21 cellular contexts compared by ENCODE assay signal in genomic region chr2:96679843-96680242, GRCh38. TPM values are rescaled to one million over a fixed set of nuclear protein-coding genes. Genes with fewer than 3 reads are reported as not detected.
DNase-seq lines count a peak whose midpoint lies in the region; ATAC-seq, FAIRE-seq and TF ChIP-seq lines count a peak whose summit lies in the region.
"Had no signal": no experiment of that assay in that cellular context is flagged by ENCODE, and none has a peak within 500 bp of the region (broad histone marks: within the 10 kb centered on the region; RNA-seq: fewer than 3 reads in every experiment).

No MANE protein-coding gene starts in this region.

- H3K27ac Mint-ChIP-seq in mesothelial cell of epicardium = peak overlapping the region; percentile 4
- H3K27ac Mint-ChIP-seq: CD4-positive, alpha-beta T cell; stimulated activated naive B cell treated with anti-CD40 and anti-IgM and Interleukin-4, amounts not matched to agents 10 μg/mL and 1 μg/mL and 100 μg/mL, for 72 hours; type B pancreatic cell had no signal

- ATAC-seq in GM18907 (IDR thresholded peaks at IDR 0.05; ENCODE audit: unreplicated experiment) = no peak
- ATAC-seq: stimulated activated naive B cell treated with anti-CD40 and anti-IgM and Interleukin-4, amounts not matched to agents 10 μg/mL and 1 μg/mL and 100 μg/mL, for 72 hours had no signal

- 59% methylated on average over 9 of the region's 9 CpGs for WGBS in mammary epithelial cell (ENCODE audit: low coverage, missing lambda C conversion rate)
- 10 to 23% methylated on average over 9 of the region's 9 CpGs for WGBS in thyroid gland, 2 donors

- no peaks in the 10 kb centered on the region for H3K27me3 ChIP-seq in mammary epithelial cell (ENCODE audit: insufficient read depth, low read length)
- H3K27me3 ChIP-seq in thyroid gland = no peaks in the 10 kb centered on the region
- H3K27me3 ChIP-seq: heart right ventricle had no signal

- no peaks in the 10 kb centered on the region for H3K9me3 Mint-ChIP-seq in mesothelial cell of epicardium
- H3K9me3 Mint-ChIP-seq: CD4-positive, alpha-beta T cell; stimulated activated naive B cell treated with anti-CD40 and anti-IgM and Interleukin-4, amounts not matched to agents 10 μg/mL and 1 μg/mL and 100 μg/mL, for 72 hours; type B pancreatic cell had no signal

- no peaks in the 10 kb centered on the region for H3K79me2 ChIP-seq in mammary epithelial cell (ENCODE audit: insufficient read depth, low read length)

- H3K4me2 ChIP-seq in mammary epithelial cell (ENCODE audit: insufficient read depth, low read depth, low read length) = no peak overlapping the region

- TF ChIP-seq CTCF in mammary epithelial cell (conservative IDR thresholded peaks at IDR 0.05 in 1 of 2, IDR thresholded peaks at IDR 0.05 in 1 of 2; ENCODE audit: extremely low read depth in 1 of 2, insufficient read depth in 1 of 2, low read depth in 1 of 2, low read length in 2 of 2) (no peak), mesothelial cell of epicardium (IDR thresholded peaks at IDR 0.05; ENCODE audit: unreplicated experiment) (no peak), thyroid gland (IDR thresholded peaks at IDR 0.05) (peak in 2 of 6 experiments; percentile 30 to 39)

- no peak overlapping the region for H3K4me3 Mint-ChIP-seq in mesothelial cell of epicardium
- H3K4me3 Mint-ChIP-seq: CD4-positive, alpha-beta T cell; stimulated activated naive B cell treated with anti-CD40 and anti-IgM and Interleukin-4, amounts not matched to agents 10 μg/mL and 1 μg/mL and 100 μg/mL, for 72 hours; type B pancreatic cell had no signal

- H3K4me1 ChIP-seq in mammary epithelial cell (ENCODE audit: insufficient read depth, low read length) = no peaks in the 10 kb centered on the region
- H3K4me1 ChIP-seq in thyroid gland = peaks cover 7 to 10% of the 10 kb centered on the region in 2 donors

- DNase-seq in T47D (ENCODE audit: low read depth in 1 of 2, low spot score in 1 of 2) (peak; percentile 37 to 87), mammary epithelial cell (no peak), brain pericyte (ENCODE audit: low read depth, low spot score) (peak; percentile 41), mesothelial cell of epicardium (ENCODE audit: low spot score in 2 of 2, unreplicated experiment in 2 of 2) (no peak), thyroid gland (peak; percentile 80 to 81), cortex of kidney (lab: John Stamatoyannopoulos, UW) (no peak), H54 (ENCODE audit: insufficient read length, low spot score) (no peak)
- DNase-seq: activated CD4-positive, CD25-positive, alpha-beta regulatory T cell treated with anti-CD3 and anti-CD28 coated beads, Interleukin-2, amount 50 U/mL, for 72 hours; activated CD8-positive, alpha-beta memory T cell treated with anti-CD3 and anti-CD28 coated beads, Interleukin-2, amount 50 U/mL, for 4 hours; activated naive CD4-positive, alpha-beta T cell; CD4-positive, alpha-beta T cell; heart right ventricle; islet precursor cell; NCI-H1105 treated with DMSO at 0.1 percent for 48 hours; NCI-H226; stimulated activated naive B cell treated with anti-CD40 and anti-IgM and Interleukin-4, amounts not matched to agents 10 μg/mL and 1 μg/mL and 100 μg/mL, for 72 hours; T-helper 2 cell had no signal

- H3K9me3 ChIP-seq in mammary epithelial cell (replicated peaks; ENCODE audit: insufficient read depth, low read length) = no peaks in the 10 kb centered on the region
- H3K9me3 ChIP-seq in thyroid gland = no peaks in the 10 kb centered on the region
- H3K9me3 ChIP-seq: heart right ventricle had no signal

- no peak overlapping the region for H3K27ac ChIP-seq in mammary epithelial cell (ENCODE audit: insufficient read depth, low read depth, low read length)
- peak overlapping the region in 1 of 3 donors; percentile 48 for H3K27ac ChIP-seq in thyroid gland
- H3K27ac ChIP-seq: heart right ventricle, HL-60 had no signal

- in situ Hi-C loops in T47D (cut with HindIII; ENCODE audit: low pct_unique_long_range_greater_than_20kb, low sequenced_read_pairs) (no loop called here), mammary epithelial cell (cut with MboI; ENCODE audit: low sequenced_read_pairs in 2 of 2) (no loop called here)

- no peak overlapping the region for H3K4me3 ChIP-seq in mammary epithelial cell (replicated peaks in 1 of 3; ENCODE audit: insufficient read depth in 1 of 3, low read depth in 2 of 3, low read length in 3 of 3)
- H3K4me3 ChIP-seq in thyroid gland (replicated peaks in 1 of 3) = no peak overlapping the region
- H3K4me3 ChIP-seq: heart right ventricle had no signal

- no peaks in the 10 kb centered on the region for H3K36me3 Mint-ChIP-seq in mesothelial cell of epicardium
- H3K36me3 Mint-ChIP-seq: stimulated activated naive B cell treated with anti-CD40 and anti-IgM and Interleukin-4, amounts not matched to agents 10 μg/mL and 1 μg/mL and 100 μg/mL, for 72 hours; type B pancreatic cell had no signal

- H4K20me1 ChIP-seq in mammary epithelial cell (ENCODE audit: insufficient read depth, low read length) = no peaks in the 10 kb centered on the region

- peaks cover 16% of the 10 kb centered on the region for H3K4me1 Mint-ChIP-seq in mesothelial cell of epicardium
- H3K4me1 Mint-ChIP-seq: stimulated activated naive B cell treated with anti-CD40 and anti-IgM and Interleukin-4, amounts not matched to agents 10 μg/mL and 1 μg/mL and 100 μg/mL, for 72 hours had no signal

- CTCF ChIA-PET in mammary epithelial cell (lab: Charles Lee; ENCODE audit: low non-redundant PET) = no interaction called here

- dilution Hi-C loops in mammary epithelial cell (cut with HindIII; ENCODE audit: low sequenced_read_pairs) = no loop called here

- H3K27me3 Mint-ChIP-seq in mesothelial cell of epicardium (ENCODE audit: low read depth) = peaks cover 7% of the 10 kb centered on the region

- H3K36me3 ChIP-seq in mammary epithelial cell (ENCODE audit: insufficient read depth, low read length) = no peaks in the 10 kb centered on the region
- H3K36me3 ChIP-seq in thyroid gland = no peaks in the 10 kb centered on the region
- H3K36me3 ChIP-seq: heart right ventricle had no signal

- FAIRE-seq in H54 (lab: Jason Lieb, UNC) = no peak

- intact Hi-C loops in mammary epithelial cell (cut with micrococcal nuclease) = no loop called here
- intact Hi-C loops in thyroid gland (cut with DNase I) = no loop called here

- no peak for TF ChIP-seq POLR2A in thyroid gland (IDR thresholded peaks at IDR 0.05)
- TF ChIP-seq POLR2A in H54 (IDR thresholded peaks at IDR 0.05; ENCODE audit: low read depth, low read length) = no peak

- H2AFZ ChIP-seq in mammary epithelial cell (ENCODE audit: low read depth, low read length) = no peak overlapping the region

- H3K9ac ChIP-seq in mammary epithelial cell (ENCODE audit: insufficient read depth, low read length) = no peak overlapping the region

- BruUV-seq in mammary epithelial cell (replicated peaks; lab: Mats Ljungman, UMichigan) = no TSS peak

RNA-seq across cellular contexts. Expression of gene FER1L5, which starts 37.3 kb away (rescaled TPM):
- total RNA-seq in mammary epithelial cell = under 1 TPM; 0.17 to 0.28 TPM
- polyA plus RNA-seq in mammary epithelial cell = 0.05 TPM
- polyA minus RNA-seq in mammary epithelial cell = not detected
- 0.91 to 1.4 TPM (median 1.1 TPM) in 3 replicates for total RNA-seq in mesothelial cell of epicardium
- 1 to 10 TPM in 1 of 4 donors, under 1 TPM in 3; 0.11 to 1.5 (median 0.34) TPM for total RNA-seq in thyroid gland
- total RNA-seq: CD4-positive, alpha-beta T cell; mononuclear cell had no signal

RNA-seq across cellular contexts. Expression of gene KANSL3, which starts 41.7 kb away (rescaled TPM):
- 10 to 100 TPM; 33.1 to 36.2 TPM for total RNA-seq in mammary epithelial cell
- 13.8 TPM for polyA plus RNA-seq in mammary epithelial cell
- 73.1 TPM for polyA minus RNA-seq in mammary epithelial cell
- 66.0 to 70.2 TPM (median 68.1 TPM) in 3 replicates for total RNA-seq in mesothelial cell of epicardium
- 10 to 100 TPM; 46.2 to 65.5 (median 55.8) TPM for total RNA-seq in thyroid gland

Comparison
In these comparisons a context has a peak if more than half of its experiments do, and no peak if none do; other contexts are left out.
1. DNase-seq: peak in T47D (2 of 2), brain pericyte (single experiment) and thyroid gland (2 of 2); none in mammary epithelial cell (single experiment), mesothelial cell of epicardium (0 of 2), cortex of kidney (single experiment) and H54 (single experiment).